Comparison of ENCODE assay signal across 12 cellular contexts in genomic region chr7:39838326-39838725, GRCh38.
DNase-seq lines count a peak whose midpoint lies in the region; ATAC-seq and TF ChIP-seq lines count a peak whose summit lies in the region.
"Had no signal": no experiment of that assay in that cellular context is flagged by ENCODE, and none has a peak within 500 bp of the region (broad histone marks: within the 10 kb centered on the region; RNA-seq: fewer than 3 reads in every experiment).

No MANE protein-coding gene starts in this region.

- no peak overlapping the region for H3K4me3 Mint-ChIP-seq in natural killer cell
- H3K4me3 Mint-ChIP-seq: CD4-positive, alpha-beta T cell; naive B cell had no signal

- CTCF ChIA-PET in PC-9 (lab: Charles Lee), result interaction anchor here (0.6 kb wide), 1 partner anchor 272 kb away, joined by 5 read pairs; no protein-coding TSS in a partner anchor

- no peaks in the 10 kb centered on the region for H3K36me3 Mint-ChIP-seq in natural killer cell
- H3K36me3 Mint-ChIP-seq: naive B cell had no signal

- no peaks in the 10 kb centered on the region for H3K36me3 ChIP-seq in PC-9 (ENCODE audit: low read depth)
- H3K36me3 ChIP-seq: gastrocnemius medialis had no signal

- H3K4me1 Mint-ChIP-seq in natural killer cell, result peaks cover 0 to 4% of the 10 kb centered on the region in 2 donors

- no peaks in the 10 kb centered on the region for H3K27me3 ChIP-seq in PC-9 (ENCODE audit: insufficient read depth, low read depth)
- H3K27me3 ChIP-seq: gastrocnemius medialis had no signal

- no peaks in the 10 kb centered on the region for H3K9me3 ChIP-seq in PC-9 (ENCODE audit: insufficient read depth, low read depth)
- H3K9me3 ChIP-seq: gastrocnemius medialis had no signal

- H2AFZ ChIP-seq in PC-9, result no peak overlapping the region

- no TSS peak for BruUV-seq in PC-9 (replicated peaks; lab: Mats Ljungman, UMichigan)

- peaks cover 38 to 54% of the 10 kb centered on the region in 2 donors for H3K27me3 Mint-ChIP-seq in natural killer cell (ENCODE audit: low read depth in 2 of 2)

- POLR2A ChIA-PET in PC-9 (lab: Charles Lee; ENCODE audit: unreplicated experiment), result no interaction called here

- H3K4me3 ChIP-seq in PC-9, result no peak overlapping the region
- H3K4me3 ChIP-seq in fibroblast of the aortic adventitia (ENCODE audit: low read depth, low read length), result no peak overlapping the region
- H3K4me3 ChIP-seq: gastrocnemius medialis had no signal

- H3K4me1 ChIP-seq in PC-9 (replicated peaks; ENCODE audit: insufficient read depth), result peaks cover 6% of the 10 kb centered on the region; the same call in 1 of the 2 replicates
- H3K4me1 ChIP-seq: gastrocnemius medialis had no signal

- peak; percentile 75 for DNase-seq in DMS53 (lab: John Stamatoyannopoulos, UW)
- DNase-seq in NCI-H1092 treated with DMSO at 0.1 percent for 48 hours (lab: John Stamatoyannopoulos, UW), result peak; percentile 92
- peak; percentile 26 to 41 for DNase-seq in PC-9
- peak; percentile 21 for DNase-seq in fibroblast of the aortic adventitia (ENCODE audit: low read depth)
- no peak for DNase-seq in anterior cingulate cortex (lab: John Stamatoyannopoulos, UW)
- no peak for DNase-seq in AG08396 (ENCODE audit: low spot score)
- DNase-seq in natural killer cell, result no peak
- DNase-seq: CD4-positive, alpha-beta T cell; gastrocnemius medialis; naive B cell had no signal

- H3K79me2 ChIP-seq in PC-9 (ENCODE audit: low read depth), result no peaks in the 10 kb centered on the region

- H3K9me3 Mint-ChIP-seq in natural killer cell, result no peaks in the 10 kb centered on the region
- H3K9me3 Mint-ChIP-seq: CD4-positive, alpha-beta T cell; naive B cell had no signal

- no peaks in the 10 kb centered on the region for H3K9me2 ChIP-seq in PC-9 (ENCODE audit: insufficient read depth)

- ATAC-seq in HG03378 (IDR thresholded peaks at IDR 0.05; ENCODE audit: unreplicated experiment), result no peak
- no peak for ATAC-seq in natural killer cell
- ATAC-seq: gastrocnemius medialis had no signal

- TF ChIP-seq CTCF in PC-9 (conservative IDR thresholded peaks at IDR 0.05) (no peak), fibroblast of the aortic adventitia (IDR thresholded peaks at IDR 0.05; ENCODE audit: insufficient read depth, low read length) (no peak), natural killer cell (IDR thresholded peaks at IDR 0.05) (no peak)

- intact Hi-C loops in PC-9 (cut with micrococcal nuclease; ENCODE audit: unreplicated experiment), result no loop called here
- intact Hi-C loops in natural killer cell (cut with micrococcal nuclease), result no loop called here

- no peaks in the 10 kb centered on the region for H4K20me1 ChIP-seq in PC-9 (ENCODE audit: insufficient read depth)

- H3K27ac ChIP-seq in PC-9, result no peak overlapping the region
- H3K27ac ChIP-seq: gastrocnemius medialis, VCaP had no signal

- H3K27ac Mint-ChIP-seq in natural killer cell, result no peak overlapping the region
- H3K27ac Mint-ChIP-seq: CD4-positive, alpha-beta T cell; naive B cell had no signal

- H3F3A ChIP-seq in PC-9 (ENCODE audit: insufficient read depth, low read depth), result no peaks in the 10 kb centered on the region

- no peak overlapping the region for H3K4me2 ChIP-seq in PC-9

Comparison
In these comparisons a context has a peak if more than half of its experiments do, and no peak if none do; other contexts are left out.
1. DNase-seq: peak in DMS53 (single experiment), NCI-H1092 treated with DMSO at 0.1 percent for 48 hours (single experiment), PC-9 (2 of 2) and fibroblast of the aortic adventitia (single experiment); none in anterior cingulate cortex (0 of 58), AG08396 (single experiment) and natural killer cell (single experiment).